34 cellular contexts compared by ENCODE assay signal in genomic region chr17:77346765-77347164, GRCh38.
"Had no signal": no experiment of that assay in that cellular context is flagged by ENCODE, and none has a peak within 500 bp of the region (broad histone marks: within the 10 kb centered on the region; RNA-seq: fewer than 3 reads in every experiment).

No MANE protein-coding gene starts in this region.

- H3K9me3 Mint-ChIP-seq: activated CD4-positive, alpha-beta memory T cell treated with anti-CD3 and anti-CD28 coated beads for 36 hours; dendritic cell treated with granulocyte-macrophage colony-stimulating factor and Interleukin-4, amounts not matched to agents 40 ng/mL and 50 ng/mL, for 4 days had no signal

- DNase-seq: activated CD4-positive, alpha-beta memory T cell treated with anti-CD3 and anti-CD28 coated beads for 36 hours; activated CD4-positive, alpha-beta T cell treated with anti-CD3 and anti-CD28 coated beads, Interleukin-2, amount 10 ng/mL, durations not matched to agents 24 days and 14 days; activated CD4-positive, CD25-positive, alpha-beta regulatory T cell treated with anti-CD3 and anti-CD28 coated beads, Interleukin-2, amount 50 U/mL, for 72 hours; activated effector memory CD4-positive, alpha-beta T cell treated with anti-CD3 and anti-CD28 coated beads, Interleukin-2, amount 50 U/mL, for 16 hours; activated naive CD4-positive, alpha-beta T cell treated with anti-CD3 and anti-CD28 coated beads for 36 hours; activated naive CD8-positive, alpha-beta T cell treated with anti-CD3 and anti-CD28 coated beads for 36 hours; activated T-cell treated with anti-CD3 and anti-CD28 coated beads for 4 hours; amniotic stem cell; brain microvascular endothelial cell; caudate nucleus; effector CD4-positive, alpha-beta T cell; esophagus squamous epithelium; foreskin melanocyte; heart right ventricle; kidney glomerular epithelial cell; left lung; lower lobe of right lung; mesendoderm; mucosa of descending colon; pancreas; retina; stimulated activated CD4-positive, alpha-beta T cell treated with anti-CD3 and anti-CD28 coated beads, Interleukin-15, amount 100 ng/mL, for 24 hours; stimulated activated CD4-positive, alpha-beta T cell treated with anti-CD3 and anti-CD28 coated beads, Interleukin-2, amount 100 ng/mL, for 24 hours; stimulated activated naive B cell treated with anti-CD40 and anti-IgM and Interleukin-4, amounts not matched to agents 10 μg/mL and 1 μg/mL and 100 μg/mL, for 72 hours; stomach; SW 1271; T-helper 9 cell; thyroid gland had no signal

- H3K36me3 Mint-ChIP-seq: activated CD4-positive, alpha-beta memory T cell treated with anti-CD3 and anti-CD28 coated beads for 36 hours had no signal

- H3K4me3 Mint-ChIP-seq: activated CD4-positive, alpha-beta memory T cell treated with anti-CD3 and anti-CD28 coated beads for 36 hours; activated CD4-positive, alpha-beta T cell treated with anti-CD3 and anti-CD28 coated beads, Interleukin-2, amount 10 ng/mL, durations not matched to agents 24 days and 14 days; activated naive CD4-positive, alpha-beta T cell treated with anti-CD3 and anti-CD28 coated beads for 36 hours; activated naive CD8-positive, alpha-beta T cell treated with anti-CD3 and anti-CD28 coated beads for 36 hours; activated T-helper 1 cell treated with anti-CD3 and anti-CD28 coated beads, Interleukin-12 subunit alpha, Interleukin-12 subunit beta, Interleukin-2, Interleukin-4 antibody, amounts not matched to agents 30 ng/mL and 10 ng/mL and 1 ng/mL, durations not matched to agents 14 hours and 24 hours and 36 hours; dendritic cell treated with granulocyte-macrophage colony-stimulating factor and Interleukin-4, amounts not matched to agents 40 ng/mL and 50 ng/mL, for 4 days; nephron; stimulated activated naive B cell treated with anti-CD40 and anti-IgM and Interleukin-4, amounts not matched to agents 10 μg/mL and 1 μg/mL and 100 μg/mL, for 72 hours; T-helper 1 cell treated with Interleukin-12 subunit alpha and Interleukin-12 subunit beta and Interleukin-4 antibody, amounts not matched to agents 30 μg/mL and 1 μg/mL, for 36 hours had no signal

- ATAC-seq: heart right ventricle; left lung; lower lobe of right lung; mucosa of descending colon; pancreas; stimulated activated naive B cell treated with anti-CD40 and anti-IgM and Interleukin-4, amounts not matched to agents 10 μg/mL and 1 μg/mL and 100 μg/mL, for 72 hours had no signal

- H3K27ac Mint-ChIP-seq: activated CD4-positive, alpha-beta memory T cell treated with anti-CD3 and anti-CD28 coated beads for 36 hours; activated CD4-positive, alpha-beta T cell treated with anti-CD3 and anti-CD28 coated beads, Interleukin-2, amount 10 ng/mL, durations not matched to agents 24 days and 14 days; activated naive CD4-positive, alpha-beta T cell treated with anti-CD3 and anti-CD28 coated beads for 36 hours; activated naive CD8-positive, alpha-beta T cell treated with anti-CD3 and anti-CD28 coated beads for 36 hours; activated T-helper 1 cell treated with anti-CD3 and anti-CD28 coated beads, Interleukin-12 subunit alpha, Interleukin-12 subunit beta, Interleukin-2, Interleukin-4 antibody, amounts not matched to agents 30 ng/mL and 10 ng/mL and 1 ng/mL, durations not matched to agents 14 hours and 24 hours and 36 hours; dendritic cell treated with granulocyte-macrophage colony-stimulating factor and Interleukin-4, amounts not matched to agents 40 ng/mL and 50 ng/mL, for 4 days; nephron; stimulated activated naive B cell treated with anti-CD40 and anti-IgM and Interleukin-4, amounts not matched to agents 10 μg/mL and 1 μg/mL and 100 μg/mL, for 72 hours; T-helper 1 cell treated with Interleukin-12 subunit alpha and Interleukin-12 subunit beta and Interleukin-4 antibody, amounts not matched to agents 30 μg/mL and 1 μg/mL, for 36 hours had no signal

- H3K4me1 ChIP-seq: pancreas, prostate gland had no signal

- H3K9me3 ChIP-seq: esophagus squamous epithelium, left lung, lower lobe of right lung, mucosa of descending colon, pancreas, prostate gland, stomach, thyroid gland, upper lobe of left lung had no signal

- H3K27ac ChIP-seq: brain microvascular endothelial cell, esophagus squamous epithelium, heart right ventricle, left lung, lower lobe of right lung, pancreas, prostate gland, stomach, thyroid gland, upper lobe of left lung had no signal

- H3K27me3 ChIP-seq: brain microvascular endothelial cell, esophagus squamous epithelium, heart right ventricle, left lung, pancreas, stomach, thyroid gland, upper lobe of left lung had no signal

- H3K27me3 Mint-ChIP-seq: activated CD4-positive, alpha-beta memory T cell treated with anti-CD3 and anti-CD28 coated beads for 36 hours; activated CD4-positive, alpha-beta T cell treated with anti-CD3 and anti-CD28 coated beads, Interleukin-2, amount 10 ng/mL, durations not matched to agents 24 days and 14 days; activated naive CD8-positive, alpha-beta T cell treated with anti-CD3 and anti-CD28 coated beads for 36 hours; dendritic cell treated with granulocyte-macrophage colony-stimulating factor and Interleukin-4, amounts not matched to agents 40 ng/mL and 50 ng/mL, for 4 days; stimulated activated naive B cell treated with anti-CD40 and anti-IgM and Interleukin-4, amounts not matched to agents 10 μg/mL and 1 μg/mL and 100 μg/mL, for 72 hours had no signal

- H3K4me3 ChIP-seq: esophagus squamous epithelium, heart right ventricle, left lung, lower lobe of right lung, mucosa of descending colon, pancreas, prostate gland, stomach, thyroid gland, upper lobe of left lung had no signal

- H3K36me3 ChIP-seq: brain microvascular endothelial cell, esophagus squamous epithelium, heart right ventricle, left lung, lower lobe of right lung, pancreas, prostate gland, stomach, thyroid gland, upper lobe of left lung had no signal
